In genomic region chr14:69539631-69540410, GRCh38 we compare ENCODE assay signal across 13 cellular contexts. TPM values are rescaled to one million over a fixed set of nuclear protein-coding genes. Genes with fewer than 3 reads are reported as not detected.
DNase-seq lines count a peak whose midpoint lies in the region; ATAC-seq, FAIRE-seq and TF ChIP-seq lines count a peak whose summit lies in the region.
"Had no signal": no experiment of that assay in that cellular context is flagged by ENCODE, and none has a peak within 500 bp of the region (broad histone marks: within the 10 kb centered on the region; RNA-seq: fewer than 3 reads in every experiment).

No MANE protein-coding gene starts in this region.

- no peaks in the 10 kb centered on the region for H3K27me3 ChIP-seq in liver (ENCODE audit: control insufficient read depth in 4 of 4, insufficient read depth in 4 of 4, low read length in 3 of 4)
- H3K27me3 ChIP-seq in HepG2 (ENCODE audit: control insufficient read depth in 1 of 2, insufficient read depth in 2 of 2, low read length in 2 of 2) = peaks cover 2 to 19% of the 10 kb centered on the region in 2 experiments; a peak in 4 of 5 replicates
- H3K27me3 ChIP-seq in GM12878 (replicated peaks in 1 of 2; ENCODE audit: control insufficient read depth in 2 of 2, insufficient read depth in 2 of 2, low read length in 1 of 2) = peaks cover 0 to 2% of the 10 kb centered on the region in 2 experiments; a peak in 1 of 4 replicates
- no peaks in the 10 kb centered on the region for H3K27me3 ChIP-seq in uterus
- H3K27me3 ChIP-seq in esophagus squamous epithelium = peaks cover 0 to 16% (median 0%) of the 10 kb centered on the region in 4 donors

- H3K27ac ChIP-seq in liver (ENCODE audit: low read depth in 1 of 2, low read length in 2 of 2) = peak overlapping the region in 1 of 2 donors; percentile 28
- H3K27ac ChIP-seq in HepG2 (ENCODE audit: extremely low read length, insufficient read depth, low read length) = no peak overlapping the region
- H3K27ac ChIP-seq in GM12878 (ENCODE audit: control insufficient read depth, insufficient read depth) = no peak overlapping the region
- no peak overlapping the region for H3K27ac ChIP-seq in uterus
- peak overlapping the region in 1 of 4 donors; percentile 57 for H3K27ac ChIP-seq in esophagus squamous epithelium
- H3K27ac ChIP-seq: KMS-11 had no signal

- no TSS peak for BruUV-seq in HepG2 (replicated peaks; lab: Mats Ljungman, UMichigan)
- no TSS peak for BruUV-seq in GM12878 (replicated peaks; lab: Mats Ljungman, UMichigan)

- H3K4me1 ChIP-seq in liver (ENCODE audit: control insufficient read depth in 4 of 4, insufficient read depth in 4 of 4, low read length in 3 of 4) = peaks cover 0 to 11% (median 7%) of the 10 kb centered on the region in 4 donors
- H3K4me1 ChIP-seq in HepG2 (ENCODE audit: insufficient read depth, low read length) = no peaks in the 10 kb centered on the region
- peaks cover 9% of the 10 kb centered on the region for H3K4me1 ChIP-seq in GM12878 (ENCODE audit: control insufficient read depth, insufficient read depth, low read length)
- H3K4me1 ChIP-seq in uterus = no peaks in the 10 kb centered on the region
- peaks cover 4 to 35% (median 10%) of the 10 kb centered on the region in 3 donors for H3K4me1 ChIP-seq in esophagus squamous epithelium

- H3K79me2 ChIP-seq in HepG2 (ENCODE audit: insufficient read depth, low read length) = no peaks in the 10 kb centered on the region
- no peaks in the 10 kb centered on the region for H3K79me2 ChIP-seq in GM12878 (ENCODE audit: control insufficient read depth, insufficient read depth, low read length)

- H2AFZ ChIP-seq in HepG2 (ENCODE audit: low read length) = no peak overlapping the region
- no peak overlapping the region for H2AFZ ChIP-seq in GM12878 (ENCODE audit: control insufficient read depth, low read depth, low read length)

- no peaks in the 10 kb centered on the region for H3K9me3 ChIP-seq in liver (ENCODE audit: control insufficient read depth in 4 of 4, low read length in 3 of 4)
- no peaks in the 10 kb centered on the region for H3K9me3 ChIP-seq in HepG2 (ENCODE audit: low read length)
- no peaks in the 10 kb centered on the region for H3K9me3 ChIP-seq in GM12878 (replicated peaks; ENCODE audit: control insufficient read depth, insufficient read depth, low read length)
- H3K9me3 ChIP-seq in uterus = no peaks in the 10 kb centered on the region
- H3K9me3 ChIP-seq in esophagus squamous epithelium = no peaks in the 10 kb centered on the region

- POLR2A ChIA-PET in HepG2 (lab: Yijun Ruan, JAX) (no interaction called here), GM12878 (lab: Charles Lee) (no interaction called here)

- TF ChIP-seq RAD21 in liver (IDR thresholded peaks at IDR 0.05) = peak in 1 of 2 donors; percentile 17
- no peak for TF ChIP-seq RAD21 in HepG2 (CRISPR knock-in tag; IDR thresholded peaks at IDR 0.05)
- no peak for TF ChIP-seq RAD21 in GM12878 (IDR thresholded peaks at IDR 0.05; ENCODE audit: insufficient read depth, low read depth, low read length)

- intact Hi-C loops in HepG2 (cut with micrococcal nuclease; ENCODE audit: unreplicated experiment) = no loop called here
- intact Hi-C loops in GM12878 (cut with micrococcal nuclease; ENCODE audit: unreplicated experiment) = no loop called here
- intact Hi-C loops in uterus (cut with DNase I; ENCODE audit: low total_unique reads) = no loop called here
- intact Hi-C loops in esophagus squamous epithelium (cut with DNase I) = loop anchor here (5.0 kb wide), 1 partner anchor 37 kb away; no protein-coding TSS in a partner anchor

- TF ChIP-seq POLR2A in HepG2 (IDR thresholded peaks at IDR 0.05; ENCODE audit: insufficient read depth in 1 of 2, low read depth in 2 of 2, low read length in 2 of 2) = no peak
- TF ChIP-seq POLR2A in GM12878 (IDR thresholded peaks at IDR 0.05; ENCODE audit: low read depth, low read length) = no peak
- no peak for TF ChIP-seq POLR2A in uterus (IDR thresholded peaks at IDR 0.05)
- no peak for TF ChIP-seq POLR2A in esophagus squamous epithelium (IDR thresholded peaks at IDR 0.05)
- no peak for TF ChIP-seq POLR2A in GM12891 (IDR thresholded peaks at IDR 0.05; ENCODE audit: low read depth, low read length)

- DNase-seq in HepG2 (ENCODE audit: low spot score) (no peak), GM12878 (ENCODE audit: low read depth, low spot score) (no peak), left lobe of liver (ENCODE audit: low spot score) (peak; percentile 79), HK-2 (ENCODE audit: unreplicated experiment) (no peak), uterus (no peak), esophagus squamous epithelium (lab: John Stamatoyannopoulos, UW) (no peak), GM12891 (ENCODE audit: insufficient read length, low spot score) (no peak)
- DNase-seq: DMS79 treated with DMSO at 0.1 percent for 48 hours, NCI-H345, RPMI8226 had no signal

- H3K4me2 ChIP-seq in HepG2 (ENCODE audit: low read depth, low read length) = no peak overlapping the region
- 0 out of 2 replicates have a peak overlapping the region, but pooled peaks have one; percentile 30 for H3K4me2 ChIP-seq in GM12878 (ENCODE audit: control insufficient read depth, insufficient read depth)
- H3K4me2 ChIP-seq: KMS-11 had no signal

- SMC1A ChIA-PET in GM12878 (lab: Charles Lee; ENCODE audit: uncharacterized antibody, unreplicated experiment) = interaction anchor here (0.9 kb wide), 1 partner anchor 10 kb away, joined by 3 read pairs; no protein-coding TSS in a partner anchor

- CTCF ChIA-PET in HepG2 (lab: Yijun Ruan, JAX; ENCODE audit: low intra/inter-chr PET ratio, low total read pairs) (interaction anchor here (0.6 kb wide), 1 partner anchor 309 kb away, joined by 3 read pairs; no protein-coding TSS in a partner anchor), GM12878 (lab: Yijun Ruan, JAX) (interaction anchor here (0.6 kb wide), 1 partner anchor 188 kb away, joined by 3 read pairs; no protein-coding TSS in a partner anchor)

- WGBS in liver = 51% methylated on average over 6 of the region's 6 CpGs
- 57% methylated on average over 6 of the region's 6 CpGs for WGBS in HepG2 (ENCODE audit: low lambda C conversion rate)
- WGBS in GM12878 (ENCODE audit: insufficient coverage, insufficient replicate concordance, low lambda C conversion rate, missing lambda C conversion rate) = 70% methylated on average over 6 of the region's 6 CpGs
- 45 to 49% methylated on average over 6 of the region's 6 CpGs for WGBS in esophagus squamous epithelium, 2 donors

- no peak for TF ChIP-seq CTCF in liver (IDR thresholded peaks at IDR 0.05; ENCODE audit: low read depth, low read length, missing input control)
- TF ChIP-seq CTCF in HepG2 (CRISPR knock-in tag; IDR thresholded peaks at IDR 0.05) = no peak
- no peak for TF ChIP-seq CTCF in GM12878 (IDR thresholded peaks at IDR 0.05 in 2 of 3, conservative IDR thresholded peaks at IDR 0.05 in 1 of 3; ENCODE audit: control insufficient read depth in 2 of 3, extremely low read depth in 1 of 3, insufficient read depth in 1 of 3, low read depth in 3 of 3, low read length in 3 of 3)
- no peak for TF ChIP-seq CTCF in uterus (IDR thresholded peaks at IDR 0.05)
- TF ChIP-seq CTCF in esophagus squamous epithelium (IDR thresholded peaks at IDR 0.05) = no peak

- H3K9ac ChIP-seq in liver (ENCODE audit: low read depth in 1 of 2, low read length in 2 of 2) (no peak overlapping the region), HepG2 (ENCODE audit: insufficient read depth, low read depth, low read length) (no peak overlapping the region), GM12878 (ENCODE audit: control insufficient read depth, insufficient read depth, low read length) (no peak overlapping the region)
- H3K9ac ChIP-seq: KMS-11 had no signal

- TF ChIP-seq EP300 in HepG2 (IDR thresholded peaks at IDR 0.05; ENCODE audit: low read depth in 2 of 2, low read length in 2 of 2) (no peak), HepG2 (CRISPR knock-in tag; IDR thresholded peaks at IDR 0.05; ENCODE audit: borderline replicate concordance) (no peak), GM12878 (IDR thresholded peaks at IDR 0.05; ENCODE audit: borderline replicate concordance in 1 of 2, control insufficient read depth in 1 of 2, low read depth in 2 of 2, low read length in 2 of 2) (no peak)

- H4K20me1 ChIP-seq in HepG2 (ENCODE audit: insufficient read depth, low read length) = no peaks in the 10 kb centered on the region
- H4K20me1 ChIP-seq in GM12878 (ENCODE audit: control insufficient read depth, insufficient read depth) = no peaks in the 10 kb centered on the region

- ATAC-seq in HepG2 (no peak), GM12878 (no peak), left lobe of liver (peak; percentile 65)

- in situ Hi-C loops in HepG2 (cut with HindIII; ENCODE audit: extremely low pct_ligation_motif_present, low pct_unique_long_range_greater_than_20kb) (loop anchor here (5.0 kb wide), 1 partner anchor 32 kb away; the partner anchor contains the start of gene CCDC177), GM12878 (cut with MboI) (no loop called here)

- H3K4me3 ChIP-seq in liver (ENCODE audit: low read depth in 1 of 3, low read length in 3 of 3) = no peak overlapping the region
- no peak overlapping the region for H3K4me3 ChIP-seq in HepG2 (replicated peaks in 1 of 3; ENCODE audit: insufficient read depth in 1 of 3, low read depth in 2 of 3, low read length in 3 of 3)
- no peak overlapping the region for H3K4me3 ChIP-seq in GM12878
- no peak overlapping the region for H3K4me3 ChIP-seq in uterus
- no peak overlapping the region for H3K4me3 ChIP-seq in esophagus squamous epithelium

- RAD21 ChIA-PET in GM12878 (lab: Charles Lee; ENCODE audit: unreplicated experiment) = no interaction called here

- no peaks in the 10 kb centered on the region for H3K36me3 ChIP-seq in liver (ENCODE audit: control insufficient read depth in 4 of 4, insufficient read depth in 3 of 4, low read depth in 1 of 4, low read length in 3 of 4)
- no peaks in the 10 kb centered on the region for H3K36me3 ChIP-seq in HepG2 (replicated peaks in 1 of 2; ENCODE audit: control insufficient read depth in 1 of 2, insufficient read depth in 2 of 2, low read length in 2 of 2)
- no peaks in the 10 kb centered on the region for H3K36me3 ChIP-seq in GM12878 (ENCODE audit: control insufficient read depth in 2 of 2, insufficient read depth in 2 of 2, low read length in 1 of 2)
- no peaks in the 10 kb centered on the region for H3K36me3 ChIP-seq in uterus
- no peaks in the 10 kb centered on the region for H3K36me3 ChIP-seq in esophagus squamous epithelium

- FAIRE-seq in HepG2 (lab: Jason Lieb, UNC) = no peak
- peak; percentile 23 for FAIRE-seq in GM12878 (lab: Jason Lieb, UNC)
- no peak for FAIRE-seq in GM12891 (lab: Jason Lieb, UNC)
- FAIRE-seq: GM18507 had no signal

RNA-seq across cellular contexts. Expression of gene CCDC177, which starts 34.9 kb away (rescaled TPM):
- total RNA-seq in liver (not detected), HepG2 (2016; rRNA removed; fragmentation: Illumina TruSeq; extraction: Trizol) (not detected in 2 replicates), GM12878 (2014; rRNA removed) (not detected in 2 replicates), GM12878 (2014; rRNA removed; fragmentation: Illumina TruSeq; extraction: Trizol) (not detected in 2 replicates), GM12878 (2021) (not detected in 2 replicates), left lobe of liver (0.08 TPM), uterus (not detected), esophagus squamous epithelium (under 1 TPM in 1 of 4 donors, not detected in 3; 0.22 TPM)
- polyA plus RNA-seq in liver (under 1 TPM in 1 of 2 donors, not detected in 1; 0.08 TPM), HepG2 (2011; rRNA removed) (not detected in 2 replicates), GM12878 (2011; rRNA removed) (not detected in 2 replicates), GM12878 (2014; fragmentation: Illumina TruSeq; extraction: Trizol) (not detected in 2 replicates), GM12878 (2014; fragmentation: Nextera tagmentation; extraction: Ambion mirVana) (not detected), GM12878 (2014; rRNA removed) (not detected in 2 replicates), GM12878 (2016; fragmentation: Nextera tagmentation; extraction: Ambion mirVana) (not detected)
- not detected in 2 replicates for total RNA-seq in HepG2 (2016; cell fraction: cytosol; rRNA removed; fragmentation: Illumina TruSeq; extraction: Trizol; ENCODE audit: low read depth)
- not detected in 2 replicates for total RNA-seq in HepG2 (2016; cell fraction: insoluble cytoplasmic fraction; rRNA removed; fragmentation: Illumina TruSeq; extraction: Trizol)
- total RNA-seq in HepG2 (2016; cell fraction: membrane; rRNA removed; fragmentation: Illumina TruSeq; extraction: Trizol) = not detected in 2 replicates
- total RNA-seq in HepG2 (2016; cell fraction: nucleus; rRNA removed; fragmentation: Illumina TruSeq; extraction: Trizol) = not detected in 2 replicates
- polyA plus RNA-seq in HepG2 (2011; cell fraction: cytosol; rRNA removed) = not detected in 2 replicates
- not detected in 2 replicates for polyA plus RNA-seq in HepG2 (2011; cell fraction: nucleus; rRNA removed)
- not detected in 2 replicates for polyA plus RNA-seq in HepG2 (2012)
- polyA plus RNA-seq in HepG2 (2016; cell fraction: cytosol; fragmentation: Illumina TruSeq; extraction: Trizol; ENCODE audit: low read depth) = not detected in 2 replicates
- not detected in 2 replicates for polyA plus RNA-seq in HepG2 (2016; cell fraction: insoluble cytoplasmic fraction; fragmentation: Illumina TruSeq; extraction: Trizol; ENCODE audit: low read depth)
- not detected in 2 replicates for polyA plus RNA-seq in HepG2 (2016; cell fraction: membrane; fragmentation: Illumina TruSeq; extraction: Trizol; ENCODE audit: low read depth)
- polyA plus RNA-seq in HepG2 (2016; cell fraction: nucleus; fragmentation: Illumina TruSeq; extraction: Trizol; ENCODE audit: insufficient read depth, low read depth) = not detected in 2 replicates
- 0.33 TPM in 1 of 2 replicates, not detected in the other for polyA minus RNA-seq in HepG2 (2011; rRNA and poly(A)+ RNA removed; ENCODE audit: low replicate concordance)
- polyA minus RNA-seq in HepG2 (2011; cell fraction: cytosol; rRNA and poly(A)+ RNA removed) = not detected in 2 replicates
- polyA minus RNA-seq in HepG2 (2011; cell fraction: nucleus; rRNA and poly(A)+ RNA removed) = not detected in 2 replicates
- not detected in 2 replicates for total RNA-seq in GM12878 (2013; cell fraction: nucleolus; rRNA removed)
- polyA plus RNA-seq in GM12878 (2011; ENCODE audit: low read depth) = not detected
- not detected in 2 replicates for polyA plus RNA-seq in GM12878 (2011; cell fraction: cytosol; rRNA removed)
- not detected in 2 replicates for polyA plus RNA-seq in GM12878 (2011; cell fraction: nucleus; rRNA removed)
- polyA plus RNA-seq in GM12878 (2012) = not detected in 2 replicates
- not detected in 2 replicates for polyA minus RNA-seq in GM12878 (2011; rRNA and poly(A)+ RNA removed)
- not detected in 2 replicates for polyA minus RNA-seq in GM12878 (2011; cell fraction: cytosol; rRNA and poly(A)+ RNA removed)
- not detected in 2 replicates for polyA minus RNA-seq in GM12878 (2011; cell fraction: nucleus; rRNA and poly(A)+ RNA removed)
- not detected for polyA plus RNA-seq in GM12891 (2012; ENCODE audit: low read depth, missing spikeins)

RNA-seq across cellular contexts. Expression of gene PLEKHD1, which starts 55.3 kb away (rescaled TPM):
- total RNA-seq in liver (under 1 TPM; 0.05 to 0.08 TPM), HepG2 (2016; rRNA removed; fragmentation: Illumina TruSeq; extraction: Trizol) (not detected in 2 replicates), GM12878 (2014; rRNA removed) (0.06 TPM in 1 of 2 replicates, not detected in the other), GM12878 (2014; rRNA removed; fragmentation: Illumina TruSeq; extraction: Trizol) (0.05 TPM in 1 of 2 replicates, not detected in the other), GM12878 (2021) (0.08 TPM in 1 of 2 replicates, not detected in the other), left lobe of liver (not detected), uterus (under 1 TPM in 2 of 4 donors, not detected in 2; 0.24 to 0.76 TPM), esophagus squamous epithelium (under 1 TPM in 1 of 4 donors, not detected in 3; 0.19 TPM)
- polyA plus RNA-seq in liver (under 1 TPM in 1 of 2 donors, not detected in 1; 0.06 TPM), HepG2 (2011; rRNA removed) (0.01 and 0.03 TPM in 2 replicates), GM12878 (2011; rRNA removed) (0.01 and 0.03 TPM in 2 replicates), GM12878 (2014; fragmentation: Illumina TruSeq; extraction: Trizol) (0.01 TPM in 1 of 2 replicates, not detected in the other), GM12878 (2014; fragmentation: Nextera tagmentation; extraction: Ambion mirVana) (not detected), GM12878 (2014; rRNA removed) (0.03 TPM in 1 of 2 replicates, not detected in the other), GM12878 (2016; fragmentation: Nextera tagmentation; extraction: Ambion mirVana) (not detected)
- not detected in 2 replicates for total RNA-seq in HepG2 (2016; cell fraction: cytosol; rRNA removed; fragmentation: Illumina TruSeq; extraction: Trizol; ENCODE audit: low read depth)
- not detected in 2 replicates for total RNA-seq in HepG2 (2016; cell fraction: insoluble cytoplasmic fraction; rRNA removed; fragmentation: Illumina TruSeq; extraction: Trizol)
- not detected in 2 replicates for total RNA-seq in HepG2 (2016; cell fraction: membrane; rRNA removed; fragmentation: Illumina TruSeq; extraction: Trizol)
- not detected in 2 replicates for total RNA-seq in HepG2 (2016; cell fraction: nucleus; rRNA removed; fragmentation: Illumina TruSeq; extraction: Trizol)
- polyA plus RNA-seq in HepG2 (2011; cell fraction: cytosol; rRNA removed) = 0.01 TPM in 2 replicates
- polyA plus RNA-seq in HepG2 (2011; cell fraction: nucleus; rRNA removed) = 0.07 TPM in 1 of 2 replicates, not detected in the other
- 0.03 TPM in 1 of 2 replicates, not detected in the other for polyA plus RNA-seq in HepG2 (2012)
- not detected in 2 replicates for polyA plus RNA-seq in HepG2 (2016; cell fraction: cytosol; fragmentation: Illumina TruSeq; extraction: Trizol; ENCODE audit: low read depth)
- not detected in 2 replicates for polyA plus RNA-seq in HepG2 (2016; cell fraction: insoluble cytoplasmic fraction; fragmentation: Illumina TruSeq; extraction: Trizol; ENCODE audit: low read depth)
- not detected in 2 replicates for polyA plus RNA-seq in HepG2 (2016; cell fraction: membrane; fragmentation: Illumina TruSeq; extraction: Trizol; ENCODE audit: low read depth)
- not detected in 2 replicates for polyA plus RNA-seq in HepG2 (2016; cell fraction: nucleus; fragmentation: Illumina TruSeq; extraction: Trizol; ENCODE audit: insufficient read depth, low read depth)
- polyA minus RNA-seq in HepG2 (2011; rRNA and poly(A)+ RNA removed; ENCODE audit: low replicate concordance) = 0.05 TPM in 1 of 2 replicates, not detected in the other
- polyA minus RNA-seq in HepG2 (2011; cell fraction: cytosol; rRNA and poly(A)+ RNA removed) = not detected in 2 replicates
- 0.13 and 0.25 TPM in 2 replicates for polyA minus RNA-seq in HepG2 (2011; cell fraction: nucleus; rRNA and poly(A)+ RNA removed)
- 0.15 and 0.21 TPM in 2 replicates for total RNA-seq in GM12878 (2013; cell fraction: nucleolus; rRNA removed)
- polyA plus RNA-seq in GM12878 (2011; ENCODE audit: low read depth) = not detected
- 0.01 and 0.02 TPM in 2 replicates for polyA plus RNA-seq in GM12878 (2011; cell fraction: cytosol; rRNA removed)
- polyA plus RNA-seq in GM12878 (2011; cell fraction: nucleus; rRNA removed) = 0.06 TPM in 2 replicates
- polyA plus RNA-seq in GM12878 (2012) = 0.01 and 0.04 TPM in 2 replicates
- polyA minus RNA-seq in GM12878 (2011; rRNA and poly(A)+ RNA removed) = not detected in 2 replicates
- polyA minus RNA-seq in GM12878 (2011; cell fraction: cytosol; rRNA and poly(A)+ RNA removed) = not detected in 2 replicates
- not detected in 2 replicates for polyA minus RNA-seq in GM12878 (2011; cell fraction: nucleus; rRNA and poly(A)+ RNA removed)
- polyA plus RNA-seq in GM12891 (2012; ENCODE audit: low read depth, missing spikeins) = 0.04 TPM
